ENCODE assay signal across 8 cellular contexts in the genomic region with DNA sequence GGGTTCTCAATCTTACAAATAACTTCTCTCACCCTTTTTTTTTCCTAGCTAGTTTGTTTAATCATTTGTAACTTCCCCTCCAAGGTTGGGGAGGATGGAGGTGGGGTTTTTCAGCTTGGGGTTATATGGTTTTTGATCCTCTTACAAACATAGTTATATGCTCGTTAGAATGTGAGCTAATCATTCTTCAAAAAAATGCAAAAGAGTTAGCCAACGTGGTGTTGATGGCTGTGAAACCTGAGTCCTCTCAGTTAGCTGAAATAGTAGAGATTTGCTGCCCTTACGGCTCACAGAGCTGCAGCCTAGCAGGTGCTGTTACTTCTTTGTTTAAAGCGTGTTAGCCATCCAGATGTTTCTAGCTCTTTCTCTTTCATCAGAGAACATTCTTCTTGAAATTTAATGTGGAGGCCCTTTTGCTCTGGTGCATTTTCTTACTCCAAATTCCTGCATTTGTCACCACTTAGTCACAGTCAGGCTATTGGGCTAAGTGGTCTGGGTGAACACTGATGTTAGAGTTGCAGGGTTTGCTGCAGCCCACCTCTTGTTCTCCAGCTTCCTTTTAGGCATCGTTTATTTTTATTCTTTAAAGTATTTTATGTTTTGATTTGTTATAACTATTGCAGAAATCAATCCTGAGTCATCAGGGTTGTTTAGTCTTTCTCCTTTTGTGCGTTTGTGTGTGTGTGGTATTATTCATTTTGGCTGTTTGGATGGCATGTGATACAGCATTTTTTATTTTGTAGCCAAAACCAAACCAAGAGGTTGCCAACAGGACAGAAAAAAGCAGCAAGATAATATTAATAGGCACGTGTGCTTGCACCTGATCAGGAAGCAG. TPM values are rescaled to one million over a fixed set of nuclear protein-coding genes. Genes with fewer than 3 reads are reported as not detected.
DNase-seq lines count a peak whose midpoint lies in the region; ATAC-seq, FAIRE-seq and TF ChIP-seq lines count a peak whose summit lies in the region.
"Had no signal": no experiment of that assay in that cellular context is flagged by ENCODE, and none has a peak within 500 bp of the region (broad histone marks: within the 10 kb centered on the region; RNA-seq: fewer than 3 reads in every experiment).

No MANE protein-coding gene starts in this region.

- H3K4me1 Mint-ChIP-seq in activated B cell treated with CpG ODN at 0.5 μM for 24 hours (peaks cover 36% of the 10 kb centered on the region), glutamatergic neuron (ENCODE audit: low read depth, unreplicated experiment) (no peaks in the 10 kb centered on the region)

- no peaks in the 10 kb centered on the region for H3K27me3 ChIP-seq in pancreas

- no peaks in the 10 kb centered on the region for H3K27me3 Mint-ChIP-seq in activated B cell treated with CpG ODN at 0.5 μM for 24 hours
- no peaks in the 10 kb centered on the region for H3K27me3 Mint-ChIP-seq in glutamatergic neuron (ENCODE audit: unreplicated experiment)

- ATAC-seq in GM19035 (IDR thresholded peaks at IDR 0.05; ENCODE audit: unreplicated experiment) (peak; percentile 81), HG02885 (IDR thresholded peaks at IDR 0.05; ENCODE audit: poor library complexity, unreplicated experiment) (peak; percentile 72), activated B cell treated with CpG ODN at 0.5 μM for 24 hours (ENCODE audit: low read depth) (peak; percentile 77), pancreas (peak; percentile 43 to 61 (median 49))

- CTCF ChIA-PET in activated B cell treated with CpG ODN at 0.5 μM for 24 hours (lab: Charles Lee): interaction anchor here (0.8 to 2.5 kb wide), 6 partner anchors 9 to 42 kb away, joined by 3 to 7 read pairs (median 3); no protein-coding TSS in a partner anchor

- no peak for FAIRE-seq in pancreas (lab: Jason Lieb, UNC)

- H3K4me1 ChIP-seq in pancreas: peaks cover 7 to 25% (median 23%) of the 10 kb centered on the region in 3 donors

- H3K9me3 ChIP-seq in pancreas: no peaks in the 10 kb centered on the region

- no peaks in the 10 kb centered on the region for H3K36me3 ChIP-seq in pancreas

- no peak overlapping the region for H3K4me3 ChIP-seq in pancreas
- H3K4me3 ChIP-seq: skin epidermis had no signal

- no peak for DNase-seq in activated B cell treated with CpG ODN at 0.5 μM for 24 hours
- DNase-seq in pancreas: no peak
- no peak for DNase-seq in NCI-H446 (lab: John Stamatoyannopoulos, UW)
- no peak for DNase-seq in glutamatergic neuron
- DNase-seq in cerebellar nuclear complex (lab: John Stamatoyannopoulos, UW): no peak

- 20 to 22% methylated on average over 7 of the region's 7 CpGs for WGBS in pancreas, 2 donors

- peak overlapping the region; percentile 53 for H3K27ac Mint-ChIP-seq in activated B cell treated with CpG ODN at 0.5 μM for 24 hours
- no peak overlapping the region for H3K27ac Mint-ChIP-seq in glutamatergic neuron (ENCODE audit: unreplicated experiment)

- H3K27ac ChIP-seq in pancreas: peak overlapping the region in 1 of 4 donors; percentile 14

- POLR2A ChIA-PET in activated B cell treated with CpG ODN at 0.5 μM for 24 hours (lab: Charles Lee): interaction anchor here (0.6 to 1.5 kb wide), 6 partner anchors 20 to 126 kb away, joined by 3 to 9 read pairs (median 4); a partner anchor contains a TSS

- H3K36me3 Mint-ChIP-seq in activated B cell treated with CpG ODN at 0.5 μM for 24 hours (ENCODE audit: low read depth): no peaks in the 10 kb centered on the region
- H3K36me3 Mint-ChIP-seq in glutamatergic neuron (ENCODE audit: unreplicated experiment): no peaks in the 10 kb centered on the region

- H3K4me3 Mint-ChIP-seq in activated B cell treated with CpG ODN at 0.5 μM for 24 hours (peak overlapping the region; percentile 46), glutamatergic neuron (ENCODE audit: unreplicated experiment) (no peak overlapping the region)

- intact Hi-C loops in activated B cell treated with CpG ODN at 0.5 μM for 24 hours (cut with micrococcal nuclease): no loop called here
- intact Hi-C loops in pancreas (cut with DNase I): no loop called here

- H3K9me3 Mint-ChIP-seq in activated B cell treated with CpG ODN at 0.5 μM for 24 hours (no peaks in the 10 kb centered on the region), glutamatergic neuron (ENCODE audit: unreplicated experiment) (peaks cover 2% of the 10 kb centered on the region)

- TF ChIP-seq CTCF in activated B cell treated with CpG ODN at 0.5 μM for 24 hours (IDR thresholded peaks at IDR 0.05) (no peak), pancreas (IDR thresholded peaks at IDR 0.05) (no peak), glutamatergic neuron (IDR thresholded peaks at IDR 0.05; ENCODE audit: partially characterized antibody, unreplicated experiment) (no peak)

RNA-seq across cellular contexts. Expression of a gene that starts 41.1 kb away (rescaled TPM):
- total RNA-seq in activated B cell treated with CpG ODN at 0.5 μM for 24 hours (33.3 and 34.8 TPM in 2 replicates), pancreas (10 to 100 TPM; 16.3 to 45.7 (median 18.2) TPM), glutamatergic neuron (ENCODE audit: unreplicated experiment) (18.5 TPM)
- polyA plus RNA-seq in pancreas: 1 to 10 TPM; 7.9 to 9.4 TPM
